Comparison of ENCODE assay signal across 8 cellular contexts in the genomic region with DNA sequence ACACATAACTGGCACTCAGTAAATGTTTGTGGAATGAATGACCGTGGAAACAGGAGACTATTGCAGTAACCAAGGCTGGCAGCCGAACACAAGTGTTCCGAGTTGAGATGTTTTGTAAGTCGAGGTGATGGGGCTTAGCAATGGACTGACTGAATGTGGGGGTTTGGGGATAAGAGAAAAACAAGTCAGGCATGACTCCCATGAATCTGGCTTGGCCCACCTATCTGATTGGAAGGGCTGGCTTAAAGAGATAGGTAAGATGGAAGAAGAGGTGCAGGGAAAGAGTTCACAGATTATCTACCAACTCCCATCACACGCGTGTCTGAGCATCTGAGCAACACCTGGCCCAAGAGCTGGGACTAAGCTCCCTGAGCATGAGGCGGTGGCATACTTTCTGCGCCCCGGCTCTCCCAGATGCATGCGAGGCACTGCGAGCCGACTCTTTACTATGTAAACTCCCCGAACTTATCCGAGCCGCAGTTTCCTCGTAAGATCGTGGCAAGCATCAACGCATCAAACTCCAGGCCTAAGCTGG. TPM values are rescaled to one million over a fixed set of nuclear protein-coding genes. Genes with fewer than 3 reads are reported as not detected.
DNase-seq lines count a peak whose midpoint lies in the region; TF ChIP-seq lines count a peak whose summit lies in the region.

No MANE protein-coding gene starts in this region.

- H4K20me1 ChIP-seq in fibroblast of lung (ENCODE audit: control insufficient read depth, extremely low read depth, insufficient read depth, low read length): no peaks in the 10 kb centered on the region

- TF ChIP-seq CTCF in GM12875 (IDR thresholded peaks at IDR 0.05; ENCODE audit: borderline replicate concordance, insufficient read depth, low read depth, low read length): no peak
- no peak for TF ChIP-seq CTCF in fibroblast of lung (conservative IDR thresholded peaks at IDR 0.05 in 1 of 2, IDR thresholded peaks at IDR 0.05 in 1 of 2; ENCODE audit: low read depth in 1 of 2, low read length in 2 of 2)
- no peak for TF ChIP-seq CTCF in sigmoid colon (IDR thresholded peaks at IDR 0.05)

- H3K4me1 ChIP-seq in SJSA1 (replicated peaks): peaks cover 26% of the 10 kb centered on the region
- peaks cover 17% of the 10 kb centered on the region for H3K4me1 ChIP-seq in fibroblast of lung (ENCODE audit: control insufficient read depth, extremely low read depth, insufficient read depth, low read length)
- peaks cover 0 to 48% (median 41%) of the 10 kb centered on the region in 4 donors for H3K4me1 ChIP-seq in sigmoid colon

- H3K36me3 ChIP-seq in SJSA1 (peaks cover 19% of the 10 kb centered on the region), fibroblast of lung (ENCODE audit: control insufficient read depth, insufficient read depth, low read length) (peaks cover 11% of the 10 kb centered on the region), sigmoid colon (peaks cover 12 to 29% (median 23%) of the 10 kb centered on the region in 4 donors)

- no peak for TF ChIP-seq EP300 in sigmoid colon (IDR thresholded peaks at IDR 0.05)

- peak overlapping the region; percentile 25 for H2AFZ ChIP-seq in fibroblast of lung (ENCODE audit: low read length)

- H3K79me2 ChIP-seq in fibroblast of lung (ENCODE audit: control insufficient read depth, insufficient read depth, low read length): peaks cover 48% of the 10 kb centered on the region

- no peaks in the 10 kb centered on the region for H3K27me3 ChIP-seq in SJSA1 (replicated peaks)
- H3K27me3 ChIP-seq in fibroblast of lung (ENCODE audit: control insufficient read depth, insufficient read depth, low read length): no peaks in the 10 kb centered on the region
- no peaks in the 10 kb centered on the region for H3K27me3 ChIP-seq in sigmoid colon

- H3K9me3 ChIP-seq in SJSA1 (replicated peaks) (no peaks in the 10 kb centered on the region), fibroblast of lung (ENCODE audit: control insufficient read depth, insufficient read depth, low read depth, low read length) (no peaks in the 10 kb centered on the region), sigmoid colon (no peaks in the 10 kb centered on the region)

- TF ChIP-seq POLR2A in sigmoid colon (IDR thresholded peaks at IDR 0.05): no peak

- DNase-seq in SJSA1 (ENCODE audit: low read depth in 1 of 2, low spot score in 2 of 2): no peak
- no peak for DNase-seq in fibroblast of lung (ENCODE audit: low read depth in 2 of 2)
- peak; percentile 47 for DNase-seq in sigmoid colon
- no peak for DNase-seq in DMS153 (lab: John Stamatoyannopoulos, UW)
- DNase-seq in SHP77 treated with DMSO at 0.1 percent for 48 hours (lab: John Stamatoyannopoulos, UW): no peak
- no peak for DNase-seq in hippocampal formation (lab: John Stamatoyannopoulos, UW)
- no peak for DNase-seq in NCI-H2107 (lab: John Stamatoyannopoulos, UW)

- H3K9ac ChIP-seq in fibroblast of lung (ENCODE audit: insufficient read depth, low read length): peak overlapping the region; percentile 94

- intact Hi-C loops in sigmoid colon (cut with DNase I): loop anchor here (1.0 to 5.0 kb wide), 3 partner anchors 16 to 618 kb away; a partner anchor contains a TSS

- peak overlapping the region; percentile 76 for H3K27ac ChIP-seq in SJSA1
- peak overlapping the region; percentile 99 for H3K27ac ChIP-seq in fibroblast of lung (ENCODE audit: insufficient read depth, low read length)
- peak overlapping the region; percentile 85 to 95 (median 93) for H3K27ac ChIP-seq in sigmoid colon

- WGBS in sigmoid colon, 2 donors: 6 to 11% methylated on average over 18 of the region's 18 CpGs

- H3K4me3 ChIP-seq in GM12875 (ENCODE audit: low read depth, low read length) (peak overlapping the region; percentile 77), SJSA1 (peak overlapping the region; percentile 65), fibroblast of lung (replicated peaks in 1 of 4; ENCODE audit: control extremely low read depth in 1 of 4, insufficient read depth in 1 of 4, low read depth in 3 of 4, low read length in 4 of 4) (peak overlapping the region; percentile 60 to 99 (median 86)), sigmoid colon (peak overlapping the region; percentile 72 to 99 (median 81))

- H3K4me2 ChIP-seq in fibroblast of lung (ENCODE audit: extremely low read depth, insufficient read depth, low read length): peak overlapping the region; percentile 100

RNA-seq across cellular contexts. Expression of a gene that starts 0.5 kb away (rescaled TPM):
- total RNA-seq in SJSA1 (2014; rRNA removed; shearing (Covaris generic)): 40.2 and 52.1 TPM in 2 replicates
- total RNA-seq in fibroblast of lung: 53.7 and 55.7 TPM in 2 replicates
- polyA plus RNA-seq in fibroblast of lung: 26.5 and 51.4 TPM in 2 replicates
- polyA plus RNA-seq in fibroblast of lung (2012): 25.4 and 38.9 TPM in 2 replicates
- 8.3 and 18.4 TPM in 2 replicates for polyA minus RNA-seq in fibroblast of lung (ENCODE audit: low replicate concordance)
- 10 to 100 TPM; 48.5 to 73.6 (median 58.1) TPM for total RNA-seq in sigmoid colon
- polyA plus RNA-seq in sigmoid colon: 10 to 100 TPM; 32.5 to 65.2 (median 59.5) TPM

RNA-seq across cellular contexts. Expression of a gene that starts 0.8 kb away (rescaled TPM):
- total RNA-seq in SJSA1 (2014; rRNA removed; shearing (Covaris generic)): 30.0 and 30.1 TPM in 2 replicates
- total RNA-seq in fibroblast of lung (19.8 and 23.0 TPM in 2 replicates), sigmoid colon (10 to 100 TPM; 14.6 to 20.8 (median 17.1) TPM)
- polyA plus RNA-seq in fibroblast of lung (40.1 and 40.7 TPM in 2 replicates), sigmoid colon (10 to 100 TPM; 15.0 to 18.5 (median 17.9) TPM)
- polyA plus RNA-seq in fibroblast of lung (2012): 28.0 and 28.2 TPM in 2 replicates
- 87.6 and 135 TPM in 2 replicates for polyA minus RNA-seq in fibroblast of lung (ENCODE audit: low replicate concordance)

RNA-seq across cellular contexts. Expression of a gene that starts 15.7 kb away (rescaled TPM):
- 51.0 and 61.5 TPM in 2 replicates for total RNA-seq in SJSA1 (2014; rRNA removed; shearing (Covaris generic))
- total RNA-seq in fibroblast of lung (16.9 and 43.6 TPM in 2 replicates), sigmoid colon (10 to 100 TPM in 1 of 4 donors, 1 to 10 TPM in 3; 5.8 to 10.9 (median 9.2) TPM)
- polyA plus RNA-seq in fibroblast of lung (34.4 and 52.5 TPM in 2 replicates), sigmoid colon (10 to 100 TPM in 1 of 3 donors, 1 to 10 TPM in 2; 3.6 to 25.2 (median 6.2) TPM)
- 15.8 and 28.3 TPM in 2 replicates for polyA plus RNA-seq in fibroblast of lung (2012)
- 33.2 and 54.0 TPM in 2 replicates for polyA minus RNA-seq in fibroblast of lung (ENCODE audit: low replicate concordance)

RNA-seq across cellular contexts. Expression of a gene that starts 22.6 kb away (rescaled TPM):
- total RNA-seq in SJSA1 (2014; rRNA removed; shearing (Covaris generic)): 110 and 125 TPM in 2 replicates
- 71.9 and 79.3 TPM in 2 replicates for total RNA-seq in fibroblast of lung
- polyA plus RNA-seq in fibroblast of lung: 89.2 and 111 TPM in 2 replicates
- polyA plus RNA-seq in fibroblast of lung (2012): 90.8 and 123 TPM in 2 replicates
- 155 and 207 TPM in 2 replicates for polyA minus RNA-seq in fibroblast of lung (ENCODE audit: low replicate concordance)
- 10 to 100 TPM; 55.8 to 65.6 (median 59.3) TPM for total RNA-seq in sigmoid colon
- 10 to 100 TPM; 66.1 to 80.5 (median 75.6) TPM for polyA plus RNA-seq in sigmoid colon

RNA-seq across cellular contexts. Expression of a gene that starts 30.3 kb away (rescaled TPM):
- not detected in 2 replicates for total RNA-seq in SJSA1 (2014; rRNA removed; shearing (Covaris generic))
- total RNA-seq in fibroblast of lung: not detected in 2 replicates
- polyA plus RNA-seq in fibroblast of lung: not detected in 2 replicates
- polyA plus RNA-seq in fibroblast of lung (2012): not detected in 2 replicates
- polyA minus RNA-seq in fibroblast of lung (ENCODE audit: low replicate concordance): not detected in 2 replicates
- total RNA-seq in sigmoid colon: not detected
- not detected for polyA plus RNA-seq in sigmoid colon
